ENCODE assay signal across 24 cellular contexts in the genomic region with DNA sequence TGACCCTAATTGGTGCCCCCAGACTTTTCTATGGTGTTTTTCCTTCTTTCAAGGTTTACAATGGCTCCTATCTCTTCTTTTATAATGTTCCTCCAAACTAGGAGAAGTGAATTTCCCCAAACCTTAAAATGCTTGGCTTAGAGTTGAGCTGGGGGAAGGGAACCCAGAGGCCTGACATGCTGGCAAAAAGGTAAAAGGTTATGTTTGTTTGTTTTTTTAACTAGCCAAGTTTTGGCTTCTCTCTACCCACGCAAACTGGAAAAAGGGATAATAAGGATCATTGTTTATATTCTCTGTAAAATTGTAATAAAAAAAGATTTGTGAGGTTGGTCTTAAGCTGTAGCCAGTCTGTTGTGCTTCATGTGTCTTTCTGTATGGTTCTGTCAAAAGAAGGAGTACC.
"Had no signal": no experiment of that assay in that cellular context is flagged by ENCODE, and none has a peak within 500 bp of the region (broad histone marks: within the 10 kb centered on the region; RNA-seq: fewer than 3 reads in every experiment).

No MANE protein-coding gene starts in this region.

- H3K4me1 ChIP-seq: parathyroid adenoma, psoas muscle, stomach, tibial nerve, upper lobe of right lung, uterus had no signal

- H3K9ac ChIP-seq: neural progenitor cell, parathyroid adenoma had no signal

- H2AFZ ChIP-seq: neural progenitor cell, parathyroid adenoma had no signal

- H3K4me2 ChIP-seq: neural progenitor cell had no signal

- DNase-seq: naive thymus-derived CD4-positive, alpha-beta T cell; natural killer cell; occipital lobe; ovary; posterior cingulate gyrus; psoas muscle; right cardiac atrium; stimulated activated CD4-positive, alpha-beta T cell treated with anti-CD3 and anti-CD28 coated beads, Interleukin-15, amount 100 ng/mL, for 24 hours; stimulated activated CD4-positive, alpha-beta T cell treated with anti-CD3 and anti-CD28 coated beads, Interleukin-2, amount 100 ng/mL, for 24 hours; stimulated activated CD4-positive, alpha-beta T cell treated with anti-CD3 and anti-CD28 coated beads, Interleukin-2, amount 100 ng/mL, for 48 hours; stimulated activated CD4-positive, alpha-beta T cell treated with anti-CD3 and anti-CD28 coated beads, Interleukin-4, amount 100 ng/mL, for 24 hours; stimulated activated naive B cell treated with anti-CD40 and anti-IgM and Interleukin-4, amounts not matched to agents 10 μg/mL and 1 μg/mL and 100 μg/mL, for 72 hours; stimulated activated naive CD4-positive, alpha-beta T cell treated with Interleukin-2 at 50 U/mL for 16 hours; stomach; thyroid gland; upper lobe of right lung; uterus had no signal

- H3K36me3 ChIP-seq: neural progenitor cell, ovary, stomach, thoracic aorta, thyroid gland, tibial nerve, upper lobe of right lung, uterus had no signal

- H3K79me2 ChIP-seq: parathyroid adenoma had no signal

- H3K27me3 ChIP-seq: neural progenitor cell, ovary, stomach, thyroid gland, tibial nerve, upper lobe of right lung, uterus had no signal

- H3K4me3 ChIP-seq: neural progenitor cell, ovary, psoas muscle, skin epidermis, stomach, thoracic aorta, thyroid gland, tibial nerve, upper lobe of right lung, uterus had no signal

- H3K9me3 ChIP-seq: ovary, psoas muscle, stomach, thoracic aorta, thyroid gland, tibial nerve, upper lobe of right lung, uterus had no signal

- H3K27ac ChIP-seq: neural progenitor cell, ovary, parathyroid adenoma, psoas muscle, skin epidermis, stomach, thoracic aorta, thyroid gland, tibial nerve, upper lobe of right lung, uterus had no signal

- ATAC-seq: naive thymus-derived CD4-positive, alpha-beta T cell; natural killer cell; psoas muscle; right cardiac atrium; sciatic nerve; stimulated activated effector memory CD8-positive, alpha-beta T cell treated with anti-CD3 and anti-CD28 coated beads, Interleukin-12 subunit alpha, Interleukin-12 subunit beta, amount 100 ng/mL, for 72 hours; stimulated activated naive B cell treated with anti-CD40 and anti-IgM and Interleukin-4, amounts not matched to agents 10 μg/mL and 1 μg/mL and 100 μg/mL, for 72 hours; upper lobe of right lung had no signal
